ENCODE assay signal across 13 cellular contexts in the genomic region with DNA sequence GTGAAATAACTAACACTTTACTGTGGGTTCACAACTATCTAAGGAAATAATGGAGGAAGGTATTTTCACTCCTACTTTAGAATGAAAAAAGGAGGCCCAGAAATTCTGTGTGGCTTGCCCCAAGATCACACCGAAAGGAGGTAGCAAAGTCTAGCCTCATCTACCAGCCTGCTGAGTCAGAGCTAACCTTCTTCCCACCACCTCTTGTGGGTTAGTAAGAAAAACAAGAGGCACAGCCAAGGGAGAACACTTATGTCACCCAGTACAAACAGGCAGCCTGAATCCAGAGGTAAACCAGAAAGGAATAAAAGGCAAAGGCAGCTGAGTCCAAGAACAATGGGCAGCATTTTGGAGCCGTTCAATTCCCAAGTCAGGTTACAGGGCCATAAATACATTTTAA.
A peak's percentile ranks its signal among the peaks of the same experiment; 100 is the strongest.
DNase-seq lines count a peak whose midpoint lies in the region; ATAC-seq and TF ChIP-seq lines count a peak whose summit lies in the region.
"Had no signal": no experiment of that assay in that cellular context is flagged by ENCODE, and none has a peak within 500 bp of the region (broad histone marks: within the 10 kb centered on the region; RNA-seq: fewer than 3 reads in every experiment).

No MANE protein-coding gene starts in this region.

- H3K4ac ChIP-seq in trophoblast cell (ENCODE audit: low read depth, low read length), result no peak overlapping the region

- no peaks in the 10 kb centered on the region for H3K4me1 ChIP-seq in trophoblast cell (ENCODE audit: control insufficient read depth in 1 of 2, insufficient read depth in 2 of 2, low read length in 2 of 2)

- H3K27me3 Mint-ChIP-seq in WTC11 (ENCODE audit: low read depth), result no peaks in the 10 kb centered on the region; the same call in 1 of the 2 replicates

- no peak overlapping the region for H3K4me3 Mint-ChIP-seq in WTC11
- H3K4me3 Mint-ChIP-seq: CD14-positive monocyte had no signal

- no peak overlapping the region for H3K4me2 ChIP-seq in trophoblast cell (ENCODE audit: low read length)

- POLR2A ChIA-PET in WTC11 (lab: Charles Lee), result no interaction called here

- H3K36me3 Mint-ChIP-seq in WTC11, result peaks cover 3% of the 10 kb centered on the region
- H3K36me3 Mint-ChIP-seq: CD14-positive monocyte had no signal

- H3K79me2 ChIP-seq in trophoblast cell (ENCODE audit: control insufficient read depth, insufficient read depth, low read length, poor library complexity), result no peaks in the 10 kb centered on the region

- ATAC-seq in GM18868 (IDR thresholded peaks at IDR 0.05; ENCODE audit: unreplicated experiment), result peak; percentile 34
- peak; percentile 32 for ATAC-seq in HG03196 (IDR thresholded peaks at IDR 0.05; ENCODE audit: unreplicated experiment)
- no peak for ATAC-seq in WTC11

- H4K91ac ChIP-seq in trophoblast cell (ENCODE audit: low read depth, low read length), result no peak overlapping the region

- no peaks in the 10 kb centered on the region for H3K9me3 ChIP-seq in trophoblast cell (ENCODE audit: insufficient read depth, low read depth, low read length)

- H3K27me3 ChIP-seq in trophoblast cell (ENCODE audit: insufficient read depth, low read length), result no peaks in the 10 kb centered on the region

- peaks cover 13% of the 10 kb centered on the region for H3K9me3 Mint-ChIP-seq in WTC11

- no peaks in the 10 kb centered on the region for H3K36me3 ChIP-seq in trophoblast cell (ENCODE audit: control insufficient read depth in 1 of 2, insufficient read depth in 2 of 2, low read length in 2 of 2)

- TF ChIP-seq CTCF in astrocyte of the spinal cord (IDR thresholded peaks at IDR 0.05; ENCODE audit: low read depth, low read length), result no peak
- TF ChIP-seq CTCF in WTC11 (IDR thresholded peaks at IDR 0.05), result no peak
- TF ChIP-seq CTCF in GM13976 (IDR thresholded peaks at IDR 0.05; ENCODE audit: borderline replicate concordance, control extremely low read depth, extremely low read depth, insufficient read depth, missing control alignments), result no peak

- no peak overlapping the region for H3K27ac ChIP-seq in trophoblast cell (ENCODE audit: low read depth, low read length)

- no peak overlapping the region for H3K18ac ChIP-seq in trophoblast cell (ENCODE audit: low read length)

- no peaks in the 10 kb centered on the region for H3K4me1 Mint-ChIP-seq in WTC11
- H3K4me1 Mint-ChIP-seq: CD14-positive monocyte had no signal

- H3K79me1 ChIP-seq in trophoblast cell (ENCODE audit: low read length), result no peaks in the 10 kb centered on the region

- no peak overlapping the region for H2BK120ac ChIP-seq in trophoblast cell (ENCODE audit: insufficient read depth, low read length, poor library complexity)

- no peak overlapping the region for H3K27ac Mint-ChIP-seq in WTC11
- H3K27ac Mint-ChIP-seq: CD14-positive monocyte had no signal

- H3K14ac ChIP-seq in trophoblast cell (ENCODE audit: low read length), result no peak overlapping the region

- peak; percentile 89 for DNase-seq in astrocyte of the spinal cord (ENCODE audit: low read depth, low spot score)
- DNase-seq in renal cortical epithelial cell (ENCODE audit: low read depth), result peak; percentile 98
- DNase-seq in trophoblast cell, result no peak
- no peak for DNase-seq in WTC11 (ENCODE audit: low spot score)
- DNase-seq in GM13976 (ENCODE audit: low spot score), result no peak
- DNase-seq in NCI-H69 (lab: John Stamatoyannopoulos, UW), result no peak
- DNase-seq: activated effector memory CD4-positive, alpha-beta T cell treated with Interleukin-2 at 50 U/mL for 16 hours; MV-4-11; NCI-H526 treated with DMSO at 0.1 percent for 48 hours; stimulated activated CD4-positive, alpha-beta T cell treated with anti-CD3 and anti-CD28 coated beads, Interleukin-4, amount 100 ng/mL, for 4 hours had no signal

- no peak overlapping the region for H2BK5ac ChIP-seq in trophoblast cell (ENCODE audit: low read depth, low read length, poor library complexity)

- H3K9ac ChIP-seq in trophoblast cell (ENCODE audit: low read length), result no peak overlapping the region

- H3K23ac ChIP-seq in trophoblast cell (ENCODE audit: low read length), result no peak overlapping the region

- H2AFZ ChIP-seq in trophoblast cell (ENCODE audit: insufficient read depth, low read length, poor library complexity), result no peak overlapping the region

- in situ Hi-C loops in astrocyte of the spinal cord (cut with HindIII; ENCODE audit: low sequenced_read_pairs), result no loop called here
- in situ Hi-C loops in GM13976 (cut with MboI; ENCODE audit: low sequenced_read_pairs, unreplicated experiment), result no loop called here

- H4K12ac ChIP-seq in trophoblast cell (ENCODE audit: low read depth, low read length), result no peak overlapping the region

- WGBS in trophoblast cell (ENCODE audit: extremely low coverage, insufficient coverage, insufficient read length), result no CpG with 5 or more reads among the region's 2 CpGs

- H3K4me3 ChIP-seq in astrocyte of the spinal cord (ENCODE audit: low read depth, low read length) (no peak overlapping the region), trophoblast cell (ENCODE audit: low read depth, low read length) (no peak overlapping the region)

- no peak overlapping the region for H4K8ac ChIP-seq in trophoblast cell (ENCODE audit: low read depth, low read length)

- H2BK12ac ChIP-seq in trophoblast cell (ENCODE audit: low read length), result no peak overlapping the region

- CTCF ChIA-PET in WTC11 (lab: Charles Lee), result no interaction called here

- no peak overlapping the region for H2AK5ac ChIP-seq in trophoblast cell (ENCODE audit: low read length)

TF ChIP-seq in WTC11, 78 proteins besides CTCF, POLR2A, EP300 and RAD21:
- no peak for TF ChIP-seq JAZF1 (CRISPR knock-in tag; IDR thresholded peaks at IDR 0.05)
- TF ChIP-seq, protein P1, sequence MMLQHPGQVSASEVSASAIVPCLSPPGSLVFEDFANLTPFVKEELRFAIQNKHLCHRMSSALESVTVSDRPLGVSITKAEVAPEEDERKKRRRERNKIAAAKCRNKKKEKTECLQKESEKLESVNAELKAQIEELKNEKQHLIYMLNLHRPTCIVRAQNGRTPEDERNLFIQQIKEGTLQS (CRISPR knock-in tag; conservative IDR thresholded peaks at IDR 0.05), result no peak
- TF ChIP-seq, protein P2, sequence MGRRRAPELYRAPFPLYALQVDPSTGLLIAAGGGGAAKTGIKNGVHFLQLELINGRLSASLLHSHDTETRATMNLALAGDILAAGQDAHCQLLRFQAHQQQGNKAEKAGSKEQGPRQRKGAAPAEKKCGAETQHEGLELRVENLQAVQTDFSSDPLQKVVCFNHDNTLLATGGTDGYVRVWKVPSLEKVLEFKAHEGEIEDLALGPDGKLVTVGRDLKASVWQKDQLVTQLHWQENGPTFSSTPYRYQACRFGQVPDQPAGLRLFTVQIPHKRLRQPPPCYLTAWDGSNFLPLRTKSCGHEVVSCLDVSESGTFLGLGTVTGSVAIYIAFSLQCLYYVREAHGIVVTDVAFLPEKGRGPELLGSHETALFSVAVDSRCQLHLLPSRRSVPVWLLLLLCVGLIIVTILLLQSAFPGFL (CRISPR knock-in tag; IDR thresholded peaks at IDR 0.05; ENCODE audit: borderline replicate concordance), result no peak
- TF ChIP-seq ESRRA (CRISPR knock-in tag; IDR thresholded peaks at IDR 0.05; ENCODE audit: borderline replicate concordance), result no peak
- no peak for TF ChIP-seq MXD4 (CRISPR knock-in tag; IDR thresholded peaks at IDR 0.05; ENCODE audit: borderline replicate concordance)
- TF ChIP-seq, protein P3, sequence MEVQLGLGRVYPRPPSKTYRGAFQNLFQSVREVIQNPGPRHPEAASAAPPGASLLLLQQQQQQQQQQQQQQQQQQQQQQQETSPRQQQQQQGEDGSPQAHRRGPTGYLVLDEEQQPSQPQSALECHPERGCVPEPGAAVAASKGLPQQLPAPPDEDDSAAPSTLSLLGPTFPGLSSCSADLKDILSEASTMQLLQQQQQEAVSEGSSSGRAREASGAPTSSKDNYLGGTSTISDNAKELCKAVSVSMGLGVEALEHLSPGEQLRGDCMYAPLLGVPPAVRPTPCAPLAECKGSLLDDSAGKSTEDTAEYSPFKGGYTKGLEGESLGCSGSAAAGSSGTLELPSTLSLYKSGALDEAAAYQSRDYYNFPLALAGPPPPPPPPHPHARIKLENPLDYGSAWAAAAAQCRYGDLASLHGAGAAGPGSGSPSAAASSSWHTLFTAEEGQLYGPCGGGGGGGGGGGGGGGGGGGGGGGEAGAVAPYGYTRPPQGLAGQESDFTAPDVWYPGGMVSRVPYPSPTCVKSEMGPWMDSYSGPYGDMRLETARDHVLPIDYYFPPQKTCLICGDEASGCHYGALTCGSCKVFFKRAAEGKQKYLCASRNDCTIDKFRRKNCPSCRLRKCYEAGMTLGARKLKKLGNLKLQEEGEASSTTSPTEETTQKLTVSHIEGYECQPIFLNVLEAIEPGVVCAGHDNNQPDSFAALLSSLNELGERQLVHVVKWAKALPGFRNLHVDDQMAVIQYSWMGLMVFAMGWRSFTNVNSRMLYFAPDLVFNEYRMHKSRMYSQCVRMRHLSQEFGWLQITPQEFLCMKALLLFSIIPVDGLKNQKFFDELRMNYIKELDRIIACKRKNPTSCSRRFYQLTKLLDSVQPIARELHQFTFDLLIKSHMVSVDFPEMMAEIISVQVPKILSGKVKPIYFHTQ (CRISPR knock-in tag; IDR thresholded peaks at IDR 0.05), result no peak
- TF ChIP-seq AFF4 (CRISPR knock-in tag; IDR thresholded peaks at IDR 0.05; ENCODE audit: borderline replicate concordance), result no peak

Comparison
In these comparisons a context has a peak if more than half of its experiments do, and no peak if none do; other contexts are left out.
1. DNase-seq: peak in astrocyte of the spinal cord (single experiment) and renal cortical epithelial cell (single experiment); none in trophoblast cell (0 of 2), WTC11 (single experiment), GM13976 (single experiment) and NCI-H69 (single experiment).